ENCODE assay signal across 14 cellular contexts in genomic region chr9:89891221-89892052, GRCh38.
DNase-seq lines count a peak whose midpoint lies in the region; TF ChIP-seq lines count a peak whose summit lies in the region.
"Had no signal": no experiment of that assay in that cellular context is flagged by ENCODE, and none has a peak within 500 bp of the region (broad histone marks: within the 10 kb centered on the region; RNA-seq: fewer than 3 reads in every experiment).

No MANE protein-coding gene starts in this region.

- H3K9ac ChIP-seq in parathyroid adenoma = no peak overlapping the region

- intact Hi-C loops in vagina (cut with DNase I) = no loop called here

- no peaks in the 10 kb centered on the region for H3K79me2 ChIP-seq in parathyroid adenoma

- H3K4me3 ChIP-seq in parathyroid adenoma (ENCODE audit: low read depth, low read length) = no peak overlapping the region
- no peak overlapping the region for H3K4me3 ChIP-seq in vagina
- H3K4me3 ChIP-seq: SK-N-MC had no signal

- H3K36me3 ChIP-seq in parathyroid adenoma (ENCODE audit: control insufficient read depth, insufficient read depth, low read length) = no peaks in the 10 kb centered on the region
- H3K36me3 ChIP-seq in vagina = no peaks in the 10 kb centered on the region

- no peaks in the 10 kb centered on the region for H3K27me3 ChIP-seq in parathyroid adenoma (ENCODE audit: control insufficient read depth, insufficient read depth, low read length)
- H3K27me3 ChIP-seq in vagina = no peaks in the 10 kb centered on the region

- DNase-seq in activated effector memory CD4-positive, alpha-beta T cell treated with anti-CD3 and anti-CD28 coated beads, Interleukin-2, amount 50 U/mL, for 16 hours = peak; percentile 59
- no peak for DNase-seq in activated effector memory CD4-positive, alpha-beta T cell treated with Interleukin-2 at 50 U/mL for 16 hours
- DNase-seq in islet precursor cell (peak; percentile 31), vagina (ENCODE audit: extremely low spot score in 2 of 2) (peak; percentile 81 to 82), DMS53 (lab: John Stamatoyannopoulos, UW) (no peak), NK-92 (lab: John Stamatoyannopoulos, UW; ENCODE audit: unreplicated experiment) (no peak)
- no peak for DNase-seq in stimulated activated CD4-positive, alpha-beta T cell treated with anti-CD3 and anti-CD28 coated beads, Interleukin-15, amount 100 ng/mL, for 24 hours
- DNase-seq: 8988T; activated CD4-positive, CD25-positive, alpha-beta regulatory T cell treated with anti-CD3 and anti-CD28 coated beads, Interleukin-2, amount 50 U/mL, for 72 hours; activated T-cell treated with anti-CD3 and anti-CD28 coated beads, Interleukin-2, amount 50 U/mL, for 48 hours; cerebellar nuclear complex; NCI-H524 had no signal

- H3K27ac ChIP-seq in parathyroid adenoma = no peak overlapping the region
- H3K27ac ChIP-seq in vagina = peak overlapping the region; percentile 5
- H3K27ac ChIP-seq: SK-N-MC had no signal

- TF ChIP-seq CTCF in parathyroid adenoma (IDR thresholded peaks at IDR 0.05) = no peak
- no peak for TF ChIP-seq CTCF in vagina (IDR thresholded peaks at IDR 0.05)

- peak overlapping the region; percentile 42 for H2AFZ ChIP-seq in parathyroid adenoma

- TF ChIP-seq POLR2A in vagina (IDR thresholded peaks at IDR 0.05) = no peak

- H3K4me2 ChIP-seq in parathyroid adenoma (ENCODE audit: low read length) = no peak overlapping the region

- no peaks in the 10 kb centered on the region for H3K9me3 ChIP-seq in parathyroid adenoma (ENCODE audit: control insufficient read depth, low read length)
- H3K9me3 ChIP-seq in vagina = no peaks in the 10 kb centered on the region

- H3K4me1 ChIP-seq in parathyroid adenoma = no peaks in the 10 kb centered on the region
- H3K4me1 ChIP-seq in vagina = peaks cover 21% of the 10 kb centered on the region

Comparison
In these comparisons a context has a peak if more than half of its experiments do, and no peak if none do; other contexts are left out.
1. DNase-seq: peak in activated effector memory CD4-positive, alpha-beta T cell treated with anti-CD3 and anti-CD28 coated beads, Interleukin-2, amount 50 U/mL, for 16 hours (single experiment), islet precursor cell (single experiment) and vagina (2 of 2); none in activated effector memory CD4-positive, alpha-beta T cell treated with Interleukin-2 at 50 U/mL for 16 hours (single experiment), stimulated activated CD4-positive, alpha-beta T cell treated with anti-CD3 and anti-CD28 coated beads, Interleukin-15, amount 100 ng/mL, for 24 hours (single experiment), DMS53 (single experiment) and NK-92 (single experiment).